13 cellular contexts compared by ENCODE assay signal in the genomic region with DNA sequence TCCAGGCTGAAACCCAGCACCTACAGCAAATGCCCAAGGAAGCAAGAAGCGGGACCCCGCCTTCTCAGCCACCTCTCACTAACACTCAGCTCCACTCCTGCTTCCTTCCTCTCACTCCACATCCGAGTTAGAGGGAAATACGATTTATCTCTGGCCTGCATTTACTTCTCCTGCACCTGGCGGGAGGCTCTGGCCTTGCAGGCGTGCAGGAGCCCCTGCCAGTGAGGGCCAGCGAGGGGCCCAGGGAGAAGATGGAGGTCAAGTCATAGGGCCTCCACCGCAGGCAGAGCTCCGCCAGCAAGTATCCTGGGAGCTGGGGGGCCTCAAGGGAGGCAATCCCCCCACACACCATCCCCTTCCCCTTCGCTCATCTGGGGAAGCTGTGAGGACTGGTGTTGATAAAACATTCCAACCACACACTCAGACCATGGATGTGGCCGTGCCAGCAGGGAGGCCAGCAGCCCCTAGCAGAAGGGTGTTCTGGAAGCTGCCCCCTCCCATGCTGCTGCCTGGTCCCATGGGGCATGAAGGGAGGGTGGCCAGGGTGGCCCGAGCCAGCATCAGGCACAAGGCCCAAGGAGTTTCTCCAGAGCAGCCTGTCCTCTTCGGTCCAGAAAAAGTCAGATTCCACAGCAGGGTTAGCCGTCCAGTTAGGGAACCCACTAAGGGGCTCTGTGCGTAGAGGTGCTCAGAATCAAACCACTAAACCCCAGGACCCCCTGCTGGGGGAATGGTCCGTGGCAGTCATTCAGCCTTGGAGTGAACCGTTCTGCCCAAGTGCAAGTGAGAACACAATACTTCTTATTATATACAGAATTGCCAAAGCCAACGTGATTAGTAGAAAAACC.
DNase-seq lines count a peak whose midpoint lies in the region; ATAC-seq and TF ChIP-seq lines count a peak whose summit lies in the region.
"Had no signal": no experiment of that assay in that cellular context is flagged by ENCODE, and none has a peak within 500 bp of the region (broad histone marks: within the 10 kb centered on the region; RNA-seq: fewer than 3 reads in every experiment).

No MANE protein-coding gene starts in this region.

- no peaks in the 10 kb centered on the region for H3K36me3 Mint-ChIP-seq in T-helper 17 cell (ENCODE audit: low read depth)
- peaks cover 0 to 4% (median 0%) of the 10 kb centered on the region in 3 donors for H3K36me3 Mint-ChIP-seq in CD8-positive, alpha-beta memory T cell

- no peaks in the 10 kb centered on the region for H3K9me3 ChIP-seq in A673 (ENCODE audit: low read depth, low read length, poor library complexity, severe bottlenecking)
- no peaks in the 10 kb centered on the region for H3K9me3 ChIP-seq in T-helper 17 cell (ENCODE audit: control insufficient read depth, low read length, poor library complexity, severe bottlenecking)
- no peaks in the 10 kb centered on the region for H3K9me3 ChIP-seq in psoas muscle
- H3K9me3 ChIP-seq in CD8-positive, alpha-beta memory T cell (ENCODE audit: low read length): no peaks in the 10 kb centered on the region

- no peaks in the 10 kb centered on the region for H3K9me3 Mint-ChIP-seq in CD8-positive, alpha-beta memory T cell
- H3K9me3 Mint-ChIP-seq: activated CD8-positive, alpha-beta T cell treated with anti-CD3 and anti-CD28 coated beads for 36 hours had no signal

- 19 to 43% (median 27%) methylated on average over 18 of the region's 18 CpGs for WGBS in psoas muscle, 3 donors

- H3K4me3 ChIP-seq in A673 (ENCODE audit: low read depth, low read length, poor library complexity, severe bottlenecking) (no peak overlapping the region), psoas muscle (peak overlapping the region; percentile 95)
- no peak overlapping the region for H3K4me3 ChIP-seq in CD8-positive, alpha-beta memory T cell (ENCODE audit: low read length)
- H3K4me3 ChIP-seq: GM12878 had no signal

- POLR2A ChIA-PET in A673 (lab: Charles Lee; ENCODE audit: low non-redundant PET): no interaction called here
- POLR2A ChIA-PET in CD8-positive, alpha-beta memory T cell (lab: Charles Lee): no interaction called here

- BruUV-seq in A673 (replicated peaks; lab: Mats Ljungman, UMichigan): no TSS peak

- ATAC-seq in T-helper 17 cell: no peak
- ATAC-seq in psoas muscle: no peak
- no peak for ATAC-seq in HG02840 (IDR thresholded peaks at IDR 0.05; ENCODE audit: low FRiP score, unreplicated experiment)
- ATAC-seq in GM18867 (IDR thresholded peaks at IDR 0.05; ENCODE audit: unreplicated experiment): no peak
- ATAC-seq: activated CD8-positive, alpha-beta T cell treated with anti-CD3 and anti-CD28 coated beads for 36 hours; GM12878 had no signal

- H3K27ac Mint-ChIP-seq in T-helper 17 cell: no peak overlapping the region
- H3K27ac Mint-ChIP-seq in CD8-positive, alpha-beta memory T cell: peak overlapping the region in 1 of 8 donors; percentile 56
- H3K27ac Mint-ChIP-seq: activated CD8-positive, alpha-beta T cell treated with anti-CD3 and anti-CD28 coated beads for 36 hours had no signal

- H3K4me1 Mint-ChIP-seq in T-helper 17 cell: peaks cover 14% of the 10 kb centered on the region
- H3K4me1 Mint-ChIP-seq in CD8-positive, alpha-beta memory T cell: peaks cover 11 to 20% (median 18%) of the 10 kb centered on the region in 3 donors

- H3K27ac ChIP-seq in A673 (ENCODE audit: low read depth, low read length, poor library complexity, severe bottlenecking) (peak overlapping the region; percentile 19), psoas muscle (peak overlapping the region; percentile 97)
- H3K27ac ChIP-seq in CD8-positive, alpha-beta memory T cell (ENCODE audit: low read depth, low read length): no peak overlapping the region
- H3K27ac ChIP-seq: C4-2B had no signal

- no peak overlapping the region for H3K4me3 Mint-ChIP-seq in T-helper 17 cell
- H3K4me3 Mint-ChIP-seq in CD8-positive, alpha-beta memory T cell: no peak overlapping the region
- H3K4me3 Mint-ChIP-seq: activated CD8-positive, alpha-beta T cell treated with anti-CD3 and anti-CD28 coated beads for 36 hours had no signal

- DNase-seq in A673 (ENCODE audit: low spot score) (no peak), T-helper 17 cell (peak in 2 of 3 donors; percentile 4 to 6), cardiac septum (ENCODE audit: low spot score) (peak; percentile 60), psoas muscle (peak in 1 of 2 donors; percentile 65), NCI-H774 (lab: John Stamatoyannopoulos, UW) (no peak)
- DNase-seq in CD8-positive, alpha-beta memory T cell: no peak
- DNase-seq: activated CD8-positive, alpha-beta T cell treated with anti-CD3 and anti-CD28 coated beads for 36 hours; dermis blood vessel endothelial cell; NCI-H1417 had no signal

- TF ChIP-seq CTCF in A673 (conservative IDR thresholded peaks at IDR 0.05; ENCODE audit: low read depth, low read length) (no peak), psoas muscle (IDR thresholded peaks at IDR 0.05) (no peak)

- H3K27me3 Mint-ChIP-seq in T-helper 17 cell: no peaks in the 10 kb centered on the region
- no peaks in the 10 kb centered on the region for H3K27me3 Mint-ChIP-seq in CD8-positive, alpha-beta memory T cell
- H3K27me3 Mint-ChIP-seq: activated CD8-positive, alpha-beta T cell treated with anti-CD3 and anti-CD28 coated beads for 36 hours had no signal

- intact Hi-C loops in A673 (cut with micrococcal nuclease; ENCODE audit: unreplicated experiment): no loop called here
- intact Hi-C loops in cardiac septum (cut with DNase I): loop anchor here (5.0 kb wide), 2 partner anchors 82 to 88 kb away; no protein-coding TSS in a partner anchor
- intact Hi-C loops in psoas muscle (cut with DNase I): loop anchor here (2.0 to 5.0 kb wide), 5 partner anchors 19 to 88 kb away; no protein-coding TSS in a partner anchor

- no peaks in the 10 kb centered on the region for H3K4me1 ChIP-seq in A673 (ENCODE audit: insufficient read depth, low read length, poor library complexity, severe bottlenecking)
- H3K4me1 ChIP-seq in psoas muscle: peaks cover 44% of the 10 kb centered on the region
- H3K4me1 ChIP-seq in CD8-positive, alpha-beta memory T cell (ENCODE audit: insufficient read depth, low read length): no peaks in the 10 kb centered on the region

- no peaks in the 10 kb centered on the region for H3K27me3 ChIP-seq in A673 (replicated peaks; ENCODE audit: insufficient read depth, low read depth, low read length, poor library complexity)
- no peaks in the 10 kb centered on the region for H3K27me3 ChIP-seq in psoas muscle (ENCODE audit: insufficient read depth in 3 of 3, low read length in 2 of 3)
- H3K27me3 ChIP-seq in CD8-positive, alpha-beta memory T cell (ENCODE audit: insufficient read depth, low read length, poor library complexity, severe bottlenecking): no peaks in the 10 kb centered on the region

- H3K36me3 ChIP-seq in A673 (ENCODE audit: insufficient read depth, low read length, poor library complexity, severe bottlenecking) (no peaks in the 10 kb centered on the region), psoas muscle (ENCODE audit: insufficient read depth in 1 of 2, low read depth in 1 of 2) (no peaks in the 10 kb centered on the region)
- H3K36me3 ChIP-seq in CD8-positive, alpha-beta memory T cell (ENCODE audit: insufficient read depth, low read length): no peaks in the 10 kb centered on the region

- CTCF ChIA-PET in A673 (lab: Charles Lee): no interaction called here
- CTCF ChIA-PET in CD8-positive, alpha-beta memory T cell (lab: Charles Lee): interaction anchor here (0.7 kb wide), 1 partner anchor 11 kb away, joined by 3 read pairs; no protein-coding TSS in a partner anchor

Comparison
In these comparisons a context has a peak if more than half of its experiments do, and no peak if none do; other contexts are left out.
1. DNase-seq: peak in T-helper 17 cell (2 of 3) and cardiac septum (single experiment); none in A673 (single experiment), NCI-H774 (single experiment) and CD8-positive, alpha-beta memory T cell (0 of 5).